18 cellular contexts compared by ENCODE assay signal in genomic region chr10:58982470-58983239, GRCh38.
DNase-seq lines count a peak whose midpoint lies in the region; ATAC-seq and TF ChIP-seq lines count a peak whose summit lies in the region.
"Had no signal": no experiment of that assay in that cellular context is flagged by ENCODE, and none has a peak within 500 bp of the region (broad histone marks: within the 10 kb centered on the region; RNA-seq: fewer than 3 reads in every experiment).

No MANE protein-coding gene starts in this region.

- H4K8ac ChIP-seq in mesendoderm (ENCODE audit: low read depth, low read length) (no peak overlapping the region), trophoblast cell (ENCODE audit: low read depth, low read length) (no peak overlapping the region)

- H3K9me3 ChIP-seq in BLaER1 treated with 17β-estradiol and CSF1 and Interleukin-3, amounts not matched to agents 10 nM and 100 nM (replicated peaks in 1 of 11): no peaks in the 10 kb centered on the region; a peak in 1 of 22 replicates
- H3K9me3 ChIP-seq in HEK293 (ENCODE audit: control insufficient read depth, insufficient read depth, low read depth, low read length) (no peaks in the 10 kb centered on the region), ectodermal cell (ENCODE audit: control insufficient read depth, low read length) (no peaks in the 10 kb centered on the region), trophoblast cell (ENCODE audit: insufficient read depth, low read depth, low read length) (no peaks in the 10 kb centered on the region)
- H3K9me3 ChIP-seq: HAP-1, SJCRH30 had no signal

- no peak overlapping the region for H3K14ac ChIP-seq in trophoblast cell (ENCODE audit: low read length)

- CTCF ChIA-PET in HEK293 (lab: Yijun Ruan, JAX): interaction anchor here (0.6 to 1.0 kb wide), 2 partner anchors 19 to 21 kb away, joined by 3 read pairs; no protein-coding TSS in a partner anchor

- no peak overlapping the region for H2AFZ ChIP-seq in trophoblast cell (ENCODE audit: insufficient read depth, low read length, poor library complexity)

- peak overlapping the region; percentile 29 for H3K56ac ChIP-seq in mesendoderm (ENCODE audit: low read length)

- H3K4me3 ChIP-seq in BLaER1 treated with 17β-estradiol and CSF1 and Interleukin-3, amounts not matched to agents 10 nM and 100 nM: no peak overlapping the region
- H3K4me3 ChIP-seq in HEK293 (ENCODE audit: low read depth, low read length): no peak overlapping the region
- H3K4me3 ChIP-seq in ectodermal cell (ENCODE audit: insufficient read depth, low read depth, low read length): no peak overlapping the region
- H3K4me3 ChIP-seq in mesendoderm (ENCODE audit: low read length): no peak overlapping the region
- no peak overlapping the region for H3K4me3 ChIP-seq in trophoblast cell (ENCODE audit: low read depth, low read length)
- H3K4me3 ChIP-seq: HAP-1, SJCRH30 had no signal

- no peak overlapping the region for H3K9ac ChIP-seq in BLaER1 treated with 17β-estradiol and CSF1 and Interleukin-3, amounts not matched to agents 10 nM and 100 nM
- H3K9ac ChIP-seq in mesendoderm (ENCODE audit: low read length) (no peak overlapping the region), trophoblast cell (ENCODE audit: low read length) (no peak overlapping the region)

- H3K4me2 ChIP-seq in BLaER1 treated with 17β-estradiol and CSF1 and Interleukin-3, amounts not matched to agents 10 nM and 100 nM: peak overlapping the region in 8 of 11 experiments; percentile 13 to 86 (median 70); a peak in 14 of 22 replicates
- H3K4me2 ChIP-seq in mesendoderm (ENCODE audit: low read length) (no peak overlapping the region), trophoblast cell (ENCODE audit: low read length) (no peak overlapping the region)

- H4K91ac ChIP-seq in trophoblast cell (ENCODE audit: low read depth, low read length): no peak overlapping the region

- H3K79me1 ChIP-seq in mesendoderm (ENCODE audit: low read length) (no peaks in the 10 kb centered on the region), trophoblast cell (ENCODE audit: low read length) (no peaks in the 10 kb centered on the region)

- no peaks in the 10 kb centered on the region for H4K20me1 ChIP-seq in BLaER1 treated with 17β-estradiol and CSF1 and Interleukin-3, amounts not matched to agents 10 nM and 100 nM

- H2BK15ac ChIP-seq in mesendoderm (replicated peaks; ENCODE audit: low read depth): no peak overlapping the region

- H4K12ac ChIP-seq in trophoblast cell (ENCODE audit: low read depth, low read length): no peak overlapping the region

- H2BK12ac ChIP-seq in trophoblast cell (ENCODE audit: low read length): no peak overlapping the region

- H2AK5ac ChIP-seq in mesendoderm (ENCODE audit: low read length) (no peak overlapping the region), trophoblast cell (ENCODE audit: low read length) (no peak overlapping the region)

- no peak overlapping the region for H3K4ac ChIP-seq in mesendoderm (ENCODE audit: low read depth, low read length)
- H3K4ac ChIP-seq in trophoblast cell (ENCODE audit: low read depth, low read length): no peak overlapping the region

- H3K4me1 ChIP-seq in BLaER1 treated with 17β-estradiol and CSF1 and Interleukin-3, amounts not matched to agents 10 nM and 100 nM: peaks cover 11 to 49% (median 34%) of the 10 kb centered on the region in 10 experiments
- H3K4me1 ChIP-seq in HEK293 (ENCODE audit: control insufficient read depth, insufficient read depth, low read length) (no peaks in the 10 kb centered on the region), ectodermal cell (ENCODE audit: control insufficient read depth, insufficient read depth, low read length) (peaks cover 27% of the 10 kb centered on the region), mesendoderm (ENCODE audit: control insufficient read depth, low read depth, low read length) (peaks cover 6% of the 10 kb centered on the region), trophoblast cell (ENCODE audit: control insufficient read depth in 1 of 2, insufficient read depth in 2 of 2, low read length in 2 of 2) (no peaks in the 10 kb centered on the region)
- H3K4me1 ChIP-seq: SJCRH30 had no signal

- H4K5ac ChIP-seq in mesendoderm (ENCODE audit: low read length): no peak overlapping the region

- whole genome bisulfite sequencing in ectodermal cell, 2 experiments: 86 to 98% methylated on average over 2 to 3 of the region's 3 CpGs
- no CpG with 5 or more reads among the region's 3 CpGs for WGBS in mesendoderm (ENCODE audit: extremely low coverage, insufficient coverage, low lambda C conversion rate)
- WGBS in trophoblast cell (ENCODE audit: extremely low coverage, insufficient coverage, insufficient read length): no CpG with 5 or more reads among the region's 3 CpGs

- DNase-seq in mesendoderm (peak; percentile 32), NCI-H1694 treated with DMSO at 0.1 percent for 48 hours (lab: John Stamatoyannopoulos, UW) (no peak), trophoblast cell (no peak), NCI-H748 treated with DMSO at 0.1 percent for 48 hours (lab: John Stamatoyannopoulos, UW) (no peak)
- DNase-seq: AML-193; CD4-positive, alpha-beta memory T cell; MV-4-11; NCI-H1436; NCI-H2081 treated with DMSO at 0.1 percent for 48 hours; NCI-H226; NCI-H526 treated with DMSO at 0.1 percent for 48 hours; SJCRH30 had no signal

- peak overlapping the region; percentile 24 for H2BK5ac ChIP-seq in mesendoderm (ENCODE audit: low read length)
- H2BK5ac ChIP-seq in trophoblast cell (ENCODE audit: low read depth, low read length, poor library complexity): no peak overlapping the region

- TF ChIP-seq CTCF in HEK293 (tag by site-specific recombination; IDR thresholded peaks at IDR 0.05): no peak

- H3K79me2 ChIP-seq in mesendoderm (ENCODE audit: control insufficient read depth, insufficient read depth, low read length): no peaks in the 10 kb centered on the region
- H3K79me2 ChIP-seq in trophoblast cell (ENCODE audit: control insufficient read depth, insufficient read depth, low read length, poor library complexity): no peaks in the 10 kb centered on the region

- no peak for ATAC-seq in HG03135 (IDR thresholded peaks at IDR 0.05; ENCODE audit: unreplicated experiment)

- POLR2A ChIA-PET in HEK293 (lab: Yijun Ruan, JAX): no interaction called here

- H2BK120ac ChIP-seq in mesendoderm (ENCODE audit: low read depth, low read length): peak overlapping the region; percentile 10
- no peak overlapping the region for H2BK120ac ChIP-seq in trophoblast cell (ENCODE audit: insufficient read depth, low read length, poor library complexity)

- H3K36me3 ChIP-seq in BLaER1 treated with 17β-estradiol and CSF1 and Interleukin-3, amounts not matched to agents 10 nM and 100 nM: no peaks in the 10 kb centered on the region
- H3K36me3 ChIP-seq in HEK293 (ENCODE audit: control insufficient read depth in 2 of 2, insufficient read depth in 1 of 2, low read length in 2 of 2) (no peaks in the 10 kb centered on the region), ectodermal cell (ENCODE audit: control insufficient read depth, insufficient read depth, low read length) (no peaks in the 10 kb centered on the region), mesendoderm (ENCODE audit: control insufficient read depth, insufficient read depth, low read length) (no peaks in the 10 kb centered on the region), trophoblast cell (ENCODE audit: control insufficient read depth in 1 of 2, insufficient read depth in 2 of 2, low read length in 2 of 2) (no peaks in the 10 kb centered on the region)
- H3K36me3 ChIP-seq: HAP-1, SJCRH30 had no signal

- H3K23ac ChIP-seq in mesendoderm (ENCODE audit: low read length): no peak overlapping the region
- H3K23ac ChIP-seq in trophoblast cell (ENCODE audit: low read length): no peak overlapping the region

- peak overlapping the region; percentile 43 for H3K18ac ChIP-seq in mesendoderm (ENCODE audit: low read length)
- no peak overlapping the region for H3K18ac ChIP-seq in trophoblast cell (ENCODE audit: low read length)

- H3K27me3 ChIP-seq in BLaER1 treated with 17β-estradiol and CSF1 and Interleukin-3, amounts not matched to agents 10 nM and 100 nM: no peaks in the 10 kb centered on the region
- H3K27me3 ChIP-seq in ectodermal cell (ENCODE audit: control insufficient read depth, insufficient read depth, low read length, poor library complexity, severe bottlenecking): no peaks in the 10 kb centered on the region
- H3K27me3 ChIP-seq in mesendoderm (ENCODE audit: insufficient read depth, low read length, poor library complexity): no peaks in the 10 kb centered on the region
- H3K27me3 ChIP-seq in trophoblast cell (ENCODE audit: insufficient read depth, low read length): no peaks in the 10 kb centered on the region
- H3K27me3 ChIP-seq: SJCRH30 had no signal

- H3K27ac ChIP-seq in BLaER1 treated with 17β-estradiol and CSF1 and Interleukin-3, amounts not matched to agents 10 nM and 100 nM: no peak overlapping the region
- no peak overlapping the region for H3K27ac ChIP-seq in HEK293 (ENCODE audit: extremely low read depth, low read depth, low read length)
- H3K27ac ChIP-seq in ectodermal cell (ENCODE audit: insufficient read depth, low read depth, low read length, poor library complexity, severe bottlenecking): peak overlapping the region; percentile 77
- peak overlapping the region; percentile 42 for H3K27ac ChIP-seq in mesendoderm (ENCODE audit: low read depth, low read length)
- H3K27ac ChIP-seq in trophoblast cell (ENCODE audit: low read depth, low read length): no peak overlapping the region
- H3K27ac ChIP-seq: RWPE1, SJCRH30 had no signal

Comparison
In these comparisons a context has a peak if more than half of its experiments do, and no peak if none do; other contexts are left out.
1. H3K27ac ChIP-seq: peak in ectodermal cell (single experiment) and mesendoderm (single experiment); none in BLaER1 treated with 17β-estradiol and CSF1 and Interleukin-3, amounts not matched to agents 10 nM and 100 nM (0 of 11), HEK293 (single experiment) and trophoblast cell (single experiment).
2. H3K4me2 ChIP-seq: peak in BLaER1 treated with 17β-estradiol and CSF1 and Interleukin-3, amounts not matched to agents 10 nM and 100 nM (8 of 11); none in mesendoderm (single experiment) and trophoblast cell (single experiment).